Comparison of ENCODE assay signal across 8 cellular contexts in the genomic region with DNA sequence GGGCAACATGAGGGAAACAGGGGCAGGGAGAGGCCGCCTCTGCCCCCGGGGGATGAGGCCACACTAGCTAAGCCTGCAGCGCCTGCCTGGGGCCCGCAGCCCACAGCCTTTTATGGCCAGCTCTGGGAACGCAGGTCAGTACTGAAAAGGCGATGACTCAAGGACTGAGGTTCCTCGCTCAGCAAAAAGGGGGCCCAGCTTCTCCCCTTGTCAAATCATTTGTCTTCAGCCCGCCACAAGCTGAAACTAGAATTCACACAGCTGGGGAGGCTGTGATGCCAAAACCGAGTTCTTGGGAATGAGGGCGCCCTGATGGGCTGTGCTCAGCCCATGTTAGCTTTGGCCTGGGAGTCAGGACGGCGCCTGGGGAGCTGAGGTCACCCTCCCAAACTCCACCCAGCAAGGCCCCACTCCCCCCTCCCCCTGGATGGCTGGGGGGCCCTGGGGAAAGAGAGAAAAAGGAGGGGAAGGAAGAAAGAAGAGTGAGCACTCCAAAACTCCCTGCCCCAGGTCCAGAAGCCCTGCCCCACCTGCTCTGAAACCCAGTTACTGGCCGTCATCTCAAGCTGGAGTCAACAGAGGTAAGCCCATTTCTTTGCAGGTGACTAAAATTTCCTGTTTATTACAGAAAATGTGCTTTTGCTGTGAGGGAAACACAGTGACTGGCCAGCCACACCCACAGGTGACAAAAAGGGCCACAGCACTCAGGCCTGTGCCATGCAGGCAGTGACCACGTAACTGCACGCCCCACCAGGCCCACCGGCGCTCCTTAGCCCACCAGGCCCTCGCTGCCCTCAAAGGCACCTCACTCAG. TPM values are rescaled to one million over a fixed set of nuclear protein-coding genes. Genes with fewer than 3 reads are reported as not detected.
DNase-seq lines count a peak whose midpoint lies in the region; ATAC-seq and TF ChIP-seq lines count a peak whose summit lies in the region.

No MANE protein-coding gene starts in this region.

- intact Hi-C loops in MCF 10A (cut with micrococcal nuclease) (no loop called here), lower lobe of right lung (cut with DNase I) (no loop called here)

- H3K4me1 ChIP-seq in lower lobe of right lung: peaks cover 98% of the 10 kb centered on the region

- peak overlapping the region; percentile 83 for H3K27ac ChIP-seq in lower lobe of right lung
- peak overlapping the region; percentile 70 for H3K27ac ChIP-seq in temporal lobe (ENCODE audit: low read depth, low read length)

- ATAC-seq in GM18909 (IDR thresholded peaks at IDR 0.05; ENCODE audit: poor library complexity, unreplicated experiment): peak; percentile 20
- ATAC-seq in lower lobe of right lung: peak; percentile 47 to 63

- TF ChIP-seq CTCF in MCF 10A (IDR thresholded peaks at IDR 0.05; ENCODE audit: unreplicated experiment): no peak
- TF ChIP-seq CTCF in lower lobe of right lung (IDR thresholded peaks at IDR 0.05): no peak

- POLR2A ChIA-PET in MCF 10A (lab: Yijun Ruan, JAX): interaction anchor here (0.6 to 9.2 kb wide), 9 partner anchors 9 to 270 kb away, joined by 3 to 103 read pairs (median 5); partner anchors contain the start of genes CDC42BPG, EHD1, FAU and MRPL49

- DNase-seq in A172 (ENCODE audit: low spot score) (peak; percentile 92), NOMO-1 treated with dmso at 0.1 percent for 144 hours (lab: John Stamatoyannopoulos, UW; ENCODE audit: unreplicated experiment) (peak; percentile 48), MCF 10A (ENCODE audit: unreplicated experiment) (no peak), lower lobe of right lung (peak; percentile 61), NCI-H2227 (lab: John Stamatoyannopoulos, UW; ENCODE audit: unreplicated experiment) (no peak), foreskin melanocyte (no peak)

- H3K4me3 ChIP-seq in lower lobe of right lung: peak overlapping the region; percentile 28

- H3K27me3 ChIP-seq in lower lobe of right lung (ENCODE audit: low read depth): no peaks in the 10 kb centered on the region

- CTCF ChIA-PET in MCF 10A (lab: Yijun Ruan, JAX): interaction anchor here (0.6 to 6.2 kb wide), 7 partner anchors 8 to 533 kb away, joined by 3 to 48 read pairs (median 4); partner anchors contain the start of genes CDC42BPG and EHD1

- peaks cover 7% of the 10 kb centered on the region for H3K36me3 Mint-ChIP-seq in MCF 10A (ENCODE audit: insufficient read depth, unreplicated experiment)

- no peaks in the 10 kb centered on the region for H3K9me3 Mint-ChIP-seq in MCF 10A (ENCODE audit: unreplicated experiment)

- H3K36me3 ChIP-seq in lower lobe of right lung: peaks cover 15% of the 10 kb centered on the region

- H3K4me3 Mint-ChIP-seq in MCF 10A (ENCODE audit: unreplicated experiment): no peak overlapping the region

- H3K27me3 Mint-ChIP-seq in MCF 10A (ENCODE audit: insufficient read depth, unreplicated experiment): no peaks in the 10 kb centered on the region

- no TSS peak for BruUV-seq in MCF 10A (replicated peaks; lab: Mats Ljungman, UMichigan)

- peak overlapping the region; percentile 49 for H3K27ac Mint-ChIP-seq in MCF 10A (ENCODE audit: low read depth, unreplicated experiment)

- H3K4me1 Mint-ChIP-seq in MCF 10A (ENCODE audit: insufficient read depth, unreplicated experiment): peaks cover 41% of the 10 kb centered on the region

- no peaks in the 10 kb centered on the region for H3K9me3 ChIP-seq in lower lobe of right lung

RNA-seq across cellular contexts. Expression of gene EHD1, which starts 13.7 kb away (rescaled TPM):
- 81.4 and 117 TPM in 2 replicates for total RNA-seq in A172 (2014; rRNA removed; shearing (Covaris generic))
- 67.9 and 80.6 TPM in 2 replicates for total RNA-seq in MCF 10A (2022)
- 73.4 TPM for total RNA-seq in lower lobe of right lung
- total RNA-seq in temporal lobe: 17.7 TPM

RNA-seq across cellular contexts. Expression of gene CDC42BPG, which starts 20.2 kb away (rescaled TPM):
- 3.7 and 4.1 TPM in 2 replicates for total RNA-seq in A172 (2014; rRNA removed; shearing (Covaris generic))
- total RNA-seq in MCF 10A (2022) (3.0 and 3.7 TPM in 2 replicates), lower lobe of right lung (16.3 TPM), temporal lobe (0.25 TPM)

RNA-seq across cellular contexts. Expression of gene ATG2A, which starts 52.3 kb away (rescaled TPM):
- total RNA-seq in A172 (2014; rRNA removed; shearing (Covaris generic)): 10.7 and 15.1 TPM in 2 replicates
- 28.7 and 29.9 TPM in 2 replicates for total RNA-seq in MCF 10A (2022)
- total RNA-seq in lower lobe of right lung: 21.7 TPM
- total RNA-seq in temporal lobe: 5.7 TPM

RNA-seq across cellular contexts. Expression of gene MEN1, which starts 54.3 kb away (rescaled TPM):
- total RNA-seq in A172 (2014; rRNA removed; shearing (Covaris generic)): 14.3 and 15.0 TPM in 2 replicates
- 29.2 and 33.1 TPM in 2 replicates for total RNA-seq in MCF 10A (2022)
- 22.7 TPM for total RNA-seq in lower lobe of right lung
- 15.0 TPM for total RNA-seq in temporal lobe

RNA-seq across cellular contexts. Expression of gene PPP2R5B, which starts 59.8 kb away (rescaled TPM):
- 18.4 and 19.6 TPM in 2 replicates for total RNA-seq in A172 (2014; rRNA removed; shearing (Covaris generic))
- total RNA-seq in MCF 10A (2022) (38.0 and 48.0 TPM in 2 replicates), lower lobe of right lung (23.9 TPM), temporal lobe (26.6 TPM)

Comparison
In these comparisons a context has a peak if more than half of its experiments do, and no peak if none do; other contexts are left out.
1. DNase-seq: peak in A172 (single experiment), NOMO-1 treated with dmso at 0.1 percent for 144 hours (single experiment) and lower lobe of right lung (single experiment); none in MCF 10A (single experiment), NCI-H2227 (single experiment) and foreskin melanocyte (single experiment).